Comparison of ENCODE assay signal across 8 cellular contexts in the genomic region with DNA sequence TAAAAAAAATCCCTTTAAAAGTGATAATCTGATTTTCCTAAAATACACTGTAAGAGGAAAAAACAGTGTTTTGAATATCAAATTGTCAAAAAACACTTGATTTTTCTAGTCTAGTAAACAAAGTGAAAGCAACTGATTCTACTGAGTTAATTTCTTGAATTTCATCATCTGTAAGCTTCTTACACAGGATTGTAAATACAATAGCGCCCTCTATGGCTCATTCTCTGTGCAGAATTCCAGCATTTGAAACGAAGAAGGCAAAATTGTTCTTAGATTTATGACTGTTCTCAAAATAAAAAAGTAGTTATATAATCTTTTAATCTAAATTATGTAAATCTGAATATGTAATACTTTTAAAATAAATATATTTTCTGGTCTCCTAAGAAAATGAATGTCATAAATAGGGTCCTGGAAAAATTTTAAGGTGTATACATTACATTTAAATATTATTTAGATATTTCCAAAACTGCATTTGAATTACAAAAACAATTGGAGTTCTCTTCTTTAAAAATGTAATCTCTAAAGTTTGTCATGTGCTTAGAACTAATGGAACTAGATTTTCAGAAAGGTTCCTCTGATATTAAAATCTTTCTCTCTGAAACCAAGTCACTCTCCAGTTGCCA.
DNase-seq lines count a peak whose midpoint lies in the region; ATAC-seq and TF ChIP-seq lines count a peak whose summit lies in the region.

No MANE protein-coding gene starts in this region.

- H3K27me3 Mint-ChIP-seq in mesothelial cell of epicardium (ENCODE audit: low read depth): no peaks in the 10 kb centered on the region

- 0% methylated on average over 2 of the region's 2 CpGs for WGBS in ovary, 3 donors

- DNase-seq in AML-193 (lab: John Stamatoyannopoulos, UW) (peak; percentile 52 to 63), KBM-7 (peak; percentile 49), NOMO-1 treated with DMSO at 0.1 percent for 48 hours (lab: John Stamatoyannopoulos, UW; ENCODE audit: unreplicated experiment) (peak; percentile 76), cerebellum (ENCODE audit: low spot score) (peak; percentile 1), mesothelial cell of epicardium (ENCODE audit: low spot score in 2 of 2, unreplicated experiment in 2 of 2) (no peak), ovary (no peak)
- no peak for DNase-seq in effector CD8-positive, alpha-beta T cell (lab: John Stamatoyannopoulos, UW)

- no peaks in the 10 kb centered on the region for H3K4me1 Mint-ChIP-seq in mesothelial cell of epicardium

- intact Hi-C loops in ovary (cut with DNase I): loop anchor here in 1 of 4 donors (2.0 kb wide), 1 partner anchor 561 kb away; no protein-coding TSS in a partner anchor

- peak; percentile 68 for ATAC-seq in GM18858 (IDR thresholded peaks at IDR 0.05; ENCODE audit: unreplicated experiment)

- H3K4me1 ChIP-seq in ovary (ENCODE audit: insufficient read depth): peaks cover 2% of the 10 kb centered on the region

- peak; percentile 76 for TF ChIP-seq CTCF in mesothelial cell of epicardium (IDR thresholded peaks at IDR 0.05; ENCODE audit: unreplicated experiment)
- peak in 1 of 3 donors; percentile 40 for TF ChIP-seq CTCF in ovary (IDR thresholded peaks at IDR 0.05)

- no peaks in the 10 kb centered on the region for H3K36me3 ChIP-seq in ovary

- H3K36me3 Mint-ChIP-seq in mesothelial cell of epicardium: no peaks in the 10 kb centered on the region

- no peak overlapping the region for H3K27ac ChIP-seq in ovary

- no peaks in the 10 kb centered on the region for H3K9me3 ChIP-seq in ovary

- no peak for TF ChIP-seq EP300 in ovary (IDR thresholded peaks at IDR 0.05)

- H3K4me3 ChIP-seq in ovary: no peak overlapping the region

- in situ Hi-C loops in KBM-7 (cut with MboI; ENCODE audit: low pct_unique_long_range_greater_than_20kb, low sequenced_read_pairs): no loop called here

- no peak overlapping the region for H3K4me3 Mint-ChIP-seq in mesothelial cell of epicardium

- no peak overlapping the region for H3K27ac Mint-ChIP-seq in mesothelial cell of epicardium

- TF ChIP-seq POLR2A in ovary (IDR thresholded peaks at IDR 0.05): no peak

- H3K27me3 ChIP-seq in ovary: no peaks in the 10 kb centered on the region

- no peaks in the 10 kb centered on the region for H3K9me3 Mint-ChIP-seq in mesothelial cell of epicardium

Comparison
In these comparisons a context has a peak if more than half of its experiments do, and no peak if none do; other contexts are left out.
1. DNase-seq: peak in AML-193 (2 of 2), KBM-7 (single experiment), NOMO-1 treated with DMSO at 0.1 percent for 48 hours (single experiment) and cerebellum (single experiment); none in mesothelial cell of epicardium (0 of 2), ovary (0 of 5) and effector CD8-positive, alpha-beta T cell (single experiment).